Comparison of ENCODE assay signal across 8 cellular contexts in genomic region chr9:4679268-4680177, GRCh38. TPM values are rescaled to one million over a fixed set of nuclear protein-coding genes. Genes with fewer than 3 reads are reported as not detected.
DNase-seq lines count a peak whose midpoint lies in the region; ATAC-seq, FAIRE-seq and TF ChIP-seq lines count a peak whose summit lies in the region.

Gene CDC37L1, plus strand, starts transcription at chr9:4679569. Its CDS starts 199 bp downstream, at chr9:4679768.

- DNase-seq in Karpas-422 (peak; percentile 99), RCC 7860 (ENCODE audit: low spot score) (peak; percentile 87), activated T-helper 1 cell treated with Interleukin-2 at 50 U/mL for 16 hours (ENCODE audit: low read depth) (peak; percentile 99), fibroblast of lung (ENCODE audit: low read depth in 2 of 2) (peak; percentile 94 to 97)
- peak; percentile 98 to 100 (median 99) for DNase-seq in naive thymus-derived CD4-positive, alpha-beta T cell
- peak; percentile 97 for DNase-seq in stimulated activated naive B cell treated with anti-CD40 and anti-IgM and Interleukin-4, amounts not matched to agents 10 μg/mL and 1 μg/mL and 100 μg/mL, for 72 hours

- H3K36me3 ChIP-seq in DOHH2 (ENCODE audit: control insufficient read depth, low read length) (peaks cover 10% of the 10 kb centered on the region), Karpas-422 (ENCODE audit: insufficient read depth, low read length) (no peaks in the 10 kb centered on the region), fibroblast of lung (ENCODE audit: control insufficient read depth, insufficient read depth, low read length) (no peaks in the 10 kb centered on the region)
- H3K36me3 ChIP-seq in naive thymus-derived CD4-positive, alpha-beta T cell (ENCODE audit: control insufficient read depth in 2 of 3, insufficient read depth in 3 of 3, low read length in 3 of 3): no peaks in the 10 kb centered on the region

- H3F3A ChIP-seq in DOHH2 (ENCODE audit: control insufficient read depth, insufficient read depth): no peaks in the 10 kb centered on the region

- H3K27ac Mint-ChIP-seq in naive thymus-derived CD4-positive, alpha-beta T cell: no peak within 1 kb of the TSS
- no peak within 1 kb of the TSS for H3K27ac Mint-ChIP-seq in stimulated activated naive B cell treated with anti-CD40 and anti-IgM and Interleukin-4, amounts not matched to agents 10 μg/mL and 1 μg/mL and 100 μg/mL, for 72 hours

- ATAC-seq in GM21786 (IDR thresholded peaks at IDR 0.05; ENCODE audit: unreplicated experiment): peak; percentile 96
- peak; percentile 98 for ATAC-seq in naive thymus-derived CD4-positive, alpha-beta T cell
- peak; percentile 96 to 98 for ATAC-seq in stimulated activated naive B cell treated with anti-CD40 and anti-IgM and Interleukin-4, amounts not matched to agents 10 μg/mL and 1 μg/mL and 100 μg/mL, for 72 hours (replicated peaks)

- H3K4me3 Mint-ChIP-seq in naive thymus-derived CD4-positive, alpha-beta T cell: no peak within 1 kb of the TSS
- H3K4me3 Mint-ChIP-seq in stimulated activated naive B cell treated with anti-CD40 and anti-IgM and Interleukin-4, amounts not matched to agents 10 μg/mL and 1 μg/mL and 100 μg/mL, for 72 hours: no peak within 1 kb of the TSS

- CTCF ChIA-PET in naive thymus-derived CD4-positive, alpha-beta T cell (lab: Charles Lee): interaction anchor here (0.6 to 1.0 kb wide), 5 partner anchors 14 to 1164 kb away, joined by 3 to 6 read pairs (median 4); partner anchors contain the start of gene SPATA6L

- H3K9ac ChIP-seq in Karpas-422 (ENCODE audit: low read length) (peak within 1 kb of the TSS; percentile 89), fibroblast of lung (ENCODE audit: insufficient read depth, low read length) (peak within 1 kb of the TSS; percentile 91)

- H4K20me1 ChIP-seq in DOHH2 (ENCODE audit: control insufficient read depth, insufficient read depth, low read depth, low read length) (0 out of 2 replicates have a peak, but pooled peaks cover 3% of the 10 kb centered on the region), Karpas-422 (ENCODE audit: insufficient read depth, low read depth, low read length) (no peaks in the 10 kb centered on the region), fibroblast of lung (ENCODE audit: control insufficient read depth, extremely low read depth, insufficient read depth, low read length) (no peaks in the 10 kb centered on the region)

- no peaks in the 10 kb centered on the region for H3K9me3 ChIP-seq in DOHH2 (ENCODE audit: control insufficient read depth, insufficient read depth, low read length)
- no peaks in the 10 kb centered on the region for H3K9me3 ChIP-seq in Karpas-422 (ENCODE audit: low read length)
- H3K9me3 ChIP-seq in fibroblast of lung (ENCODE audit: control insufficient read depth, insufficient read depth, low read depth, low read length): no peaks in the 10 kb centered on the region
- H3K9me3 ChIP-seq in naive thymus-derived CD4-positive, alpha-beta T cell (ENCODE audit: control insufficient read depth in 2 of 3, low read length in 3 of 3): no peaks in the 10 kb centered on the region

- H3K36me3 Mint-ChIP-seq in naive thymus-derived CD4-positive, alpha-beta T cell: peaks cover 0 to 14% (median 6%) of the 10 kb centered on the region in 5 donors
- H3K36me3 Mint-ChIP-seq in stimulated activated naive B cell treated with anti-CD40 and anti-IgM and Interleukin-4, amounts not matched to agents 10 μg/mL and 1 μg/mL and 100 μg/mL, for 72 hours: peaks cover 9 to 11% of the 10 kb centered on the region in 2 donors

- H3K27me3 Mint-ChIP-seq in naive thymus-derived CD4-positive, alpha-beta T cell: no peaks in the 10 kb centered on the region
- peaks cover 5% of the 10 kb centered on the region in 2 donors for H3K27me3 Mint-ChIP-seq in stimulated activated naive B cell treated with anti-CD40 and anti-IgM and Interleukin-4, amounts not matched to agents 10 μg/mL and 1 μg/mL and 100 μg/mL, for 72 hours

- H3K4me3 ChIP-seq in DOHH2 (ENCODE audit: low read length): peak within 1 kb of the TSS; percentile 96
- peak within 1 kb of the TSS; percentile 80 for H3K4me3 ChIP-seq in Karpas-422 (ENCODE audit: low read length)
- H3K4me3 ChIP-seq in fibroblast of lung (replicated peaks in 1 of 4; ENCODE audit: control extremely low read depth in 1 of 4, insufficient read depth in 1 of 4, low read depth in 3 of 4, low read length in 4 of 4): peak within 1 kb of the TSS; percentile 58 to 95 (median 87)
- H3K4me3 ChIP-seq in naive thymus-derived CD4-positive, alpha-beta T cell (ENCODE audit: low read length): peak within 1 kb of the TSS; percentile 72

- H3K27me3 ChIP-seq in DOHH2 (ENCODE audit: control insufficient read depth, low read length) (no peaks in the 10 kb centered on the region), Karpas-422 (ENCODE audit: low read length) (no peaks in the 10 kb centered on the region), fibroblast of lung (ENCODE audit: control insufficient read depth, insufficient read depth, low read length) (no peaks in the 10 kb centered on the region)
- H3K27me3 ChIP-seq in naive thymus-derived CD4-positive, alpha-beta T cell (ENCODE audit: control insufficient read depth in 2 of 2, insufficient read depth in 2 of 2, low read length in 2 of 2): no peaks in the 10 kb centered on the region

- H2AFZ ChIP-seq in Karpas-422 (ENCODE audit: low read length) (peak within 1 kb of the TSS; percentile 86), fibroblast of lung (ENCODE audit: low read length) (peak within 1 kb of the TSS; percentile 37)

- no peaks in the 10 kb centered on the region for H3K9me2 ChIP-seq in DOHH2 (replicated peaks; ENCODE audit: control insufficient read depth, low read length)
- no peaks in the 10 kb centered on the region for H3K9me2 ChIP-seq in Karpas-422 (replicated peaks; ENCODE audit: insufficient read depth, low read length)

- H3K4me2 ChIP-seq in DOHH2 (ENCODE audit: low read length) (peak within 1 kb of the TSS; percentile 72), Karpas-422 (ENCODE audit: low read depth, low read length, poor library complexity, severe bottlenecking) (peak within 1 kb of the TSS; percentile 87), fibroblast of lung (ENCODE audit: extremely low read depth, insufficient read depth, low read length) (peak within 1 kb of the TSS; percentile 80)

- intact Hi-C loops in naive thymus-derived CD4-positive, alpha-beta T cell (cut with micrococcal nuclease): loop anchor here (1.0 to 5.0 kb wide), 25 partner anchors 10 to 1835 kb away; partner anchors contain the start of genes AK3 (in 2 of the 2), JAK2 (in 2 of the 2), PLPP6 (in 2 of the 2) and PUM3 (in 2 of the 2)

- peaks cover 19% of the 10 kb centered on the region for H3K4me1 ChIP-seq in DOHH2 (ENCODE audit: control insufficient read depth, low read length)
- H3K4me1 ChIP-seq in Karpas-422 (ENCODE audit: low read length): peaks cover 22% of the 10 kb centered on the region
- peaks cover 4% of the 10 kb centered on the region for H3K4me1 ChIP-seq in fibroblast of lung (ENCODE audit: control insufficient read depth, extremely low read depth, insufficient read depth, low read length)
- peaks cover 15 to 19% of the 10 kb centered on the region in 2 donors for H3K4me1 ChIP-seq in naive thymus-derived CD4-positive, alpha-beta T cell (ENCODE audit: control insufficient read depth in 2 of 2, insufficient read depth in 2 of 2, low read length in 2 of 2)

- H3K79me2 ChIP-seq in DOHH2 (ENCODE audit: control insufficient read depth, low read length): peaks cover 40% of the 10 kb centered on the region
- H3K79me2 ChIP-seq in Karpas-422 (ENCODE audit: low read length): peaks cover 46% of the 10 kb centered on the region
- peaks cover 32% of the 10 kb centered on the region for H3K79me2 ChIP-seq in fibroblast of lung (ENCODE audit: control insufficient read depth, insufficient read depth, low read length)

- H3K9me3 Mint-ChIP-seq in naive thymus-derived CD4-positive, alpha-beta T cell: peaks cover 0 to 2% (median 0%) of the 10 kb centered on the region in 11 donors
- H3K9me3 Mint-ChIP-seq in stimulated activated naive B cell treated with anti-CD40 and anti-IgM and Interleukin-4, amounts not matched to agents 10 μg/mL and 1 μg/mL and 100 μg/mL, for 72 hours: no peaks in the 10 kb centered on the region

- peaks cover 9 to 19% (median 17%) of the 10 kb centered on the region in 7 donors for H3K4me1 Mint-ChIP-seq in naive thymus-derived CD4-positive, alpha-beta T cell
- peaks cover 8 to 10% of the 10 kb centered on the region in 2 donors for H3K4me1 Mint-ChIP-seq in stimulated activated naive B cell treated with anti-CD40 and anti-IgM and Interleukin-4, amounts not matched to agents 10 μg/mL and 1 μg/mL and 100 μg/mL, for 72 hours

- peak; percentile 59 for TF ChIP-seq CTCF in DOHH2 (IDR thresholded peaks at IDR 0.05; ENCODE audit: low read depth, low read length, poor library complexity, severe bottlenecking)
- TF ChIP-seq CTCF in fibroblast of lung (conservative IDR thresholded peaks at IDR 0.05 in 1 of 2, IDR thresholded peaks at IDR 0.05 in 1 of 2; ENCODE audit: low read depth in 1 of 2, low read length in 2 of 2): peak; percentile 51

- FAIRE-seq in RCC 7860 (lab: Jason Lieb, UNC): peak; percentile 78

- H3K27ac ChIP-seq in DOHH2 (ENCODE audit: low read depth, low read length): peak within 1 kb of the TSS; percentile 76
- peak within 1 kb of the TSS; percentile 76 for H3K27ac ChIP-seq in Karpas-422 (ENCODE audit: low read length)
- H3K27ac ChIP-seq in fibroblast of lung (ENCODE audit: insufficient read depth, low read length): peak within 1 kb of the TSS; percentile 80
- peak within 1 kb of the TSS; percentile 95 for H3K27ac ChIP-seq in naive thymus-derived CD4-positive, alpha-beta T cell (ENCODE audit: low read depth, low read length)

- POLR2A ChIA-PET in naive thymus-derived CD4-positive, alpha-beta T cell (lab: Charles Lee): interaction anchor here (0.6 to 1.6 kb wide), 25 partner anchors 9 to 1836 kb away, joined by 3 to 69 read pairs (median 4); partner anchors contain the start of genes AK3, PLPP6, PUM3 and RFX3

RNA-seq across cellular contexts. Expression of gene CDC37L1, which starts in this region (rescaled TPM):
- total RNA-seq in Karpas-422 (2014; rRNA removed; shearing (Covaris generic); ENCODE audit: low replicate concordance): 12.0 and 17.9 TPM in 2 replicates
- total RNA-seq in fibroblast of lung: 15.4 and 16.7 TPM in 2 replicates
- 9.2 and 15.2 TPM in 2 replicates for polyA plus RNA-seq in fibroblast of lung
- 7.7 and 13.3 TPM in 2 replicates for polyA plus RNA-seq in fibroblast of lung (2012)
- 0.74 and 4.1 TPM in 2 replicates for polyA minus RNA-seq in fibroblast of lung (ENCODE audit: low replicate concordance)
- total RNA-seq in naive thymus-derived CD4-positive, alpha-beta T cell: 10 to 100 TPM; 13.4 to 28.0 (median 22.9) TPM
- 10 to 100 TPM; 21.2 to 21.9 TPM for polyA plus RNA-seq in naive thymus-derived CD4-positive, alpha-beta T cell

Comparison
In these comparisons a context has a peak if more than half of its experiments do, and no peak if none do; other contexts are left out.
1. Peak in every context shown above with its lines: DNase-seq, ATAC-seq, H3K4me3 ChIP-seq and H3K27ac ChIP-seq.